ENCODE assay signal across 1 cellular context in the genomic region with DNA sequence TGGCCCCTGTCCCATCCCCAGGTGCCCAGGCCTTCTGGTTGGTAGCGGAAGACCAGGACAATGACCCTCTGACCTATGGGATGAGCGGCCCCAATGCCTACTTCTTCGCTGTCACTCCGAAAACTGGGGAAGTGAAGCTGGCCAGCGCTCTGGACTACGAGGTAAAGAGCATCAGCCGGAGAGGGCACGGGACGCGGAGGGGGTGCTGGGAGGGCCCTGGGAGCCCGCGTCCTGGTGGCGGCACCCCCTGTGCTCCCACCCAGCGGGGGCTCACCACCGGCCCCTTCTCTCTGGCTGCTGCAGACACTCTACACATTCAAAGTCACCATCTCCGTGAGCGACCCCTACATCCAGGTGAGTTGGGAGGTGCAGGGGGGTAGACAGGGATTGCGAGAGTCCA.
TF ChIP-seq lines count a peak whose summit lies in the region.

No MANE protein-coding gene starts in this region.

TF ChIP-seq in H1, 55 proteins besides CTCF, POLR2A, EP300 and RAD21:
- TF ChIP-seq SIN3A (conservative IDR thresholded peaks at IDR 0.05 in 1 of 2, IDR thresholded peaks at IDR 0.05 in 1 of 2; ENCODE audit: low read depth in 1 of 2, low read length in 2 of 2) = no peak
- no peak for TF ChIP-seq RBBP5 (IDR thresholded peaks at IDR 0.05; ENCODE audit: borderline replicate concordance, low read depth, low read length)
- TF ChIP-seq TCF12 (IDR thresholded peaks at IDR 0.05; ENCODE audit: low read depth, low read length) = no peak
- TF ChIP-seq JUND (IDR thresholded peaks at IDR 0.05; ENCODE audit: low read length) = no peak
- TF ChIP-seq GTF2F1 (IDR thresholded peaks at IDR 0.05; ENCODE audit: borderline replicate concordance, low read depth, low read length) = no peak
- no peak for TF ChIP-seq KDM5A (IDR thresholded peaks at IDR 0.05; ENCODE audit: low read length)
- TF ChIP-seq PHF8 (conservative IDR thresholded peaks at IDR 0.05; ENCODE audit: low read depth, low read length) = no peak
- TF ChIP-seq CHD2 (IDR thresholded peaks at IDR 0.05; ENCODE audit: low read length) = no peak
- no peak for TF ChIP-seq RNF2 (IDR thresholded peaks at IDR 0.05; ENCODE audit: borderline replicate concordance, low read depth, low read length, missing control alignments, poor library complexity, severe bottlenecking)
- no peak for TF ChIP-seq KDM4A (IDR thresholded peaks at IDR 0.05; ENCODE audit: low read depth, low read length, severe bottlenecking)
- no peak for TF ChIP-seq BRCA1 (IDR thresholded peaks at IDR 0.05; ENCODE audit: low read depth, low read length)
